In genomic region chr11:2209370-2209801, GRCh38 we compare ENCODE assay signal across 19 cellular contexts. TPM values are rescaled to one million over a fixed set of nuclear protein-coding genes. Genes with fewer than 3 reads are reported as not detected.
DNase-seq lines count a peak whose midpoint lies in the region; ATAC-seq, FAIRE-seq and TF ChIP-seq lines count a peak whose summit lies in the region.
"Had no signal": no experiment of that assay in that cellular context is flagged by ENCODE, and none has a peak within 500 bp of the region (broad histone marks: within the 10 kb centered on the region; RNA-seq: fewer than 3 reads in every experiment).

No MANE protein-coding gene starts in this region.

- H3K4me3 Mint-ChIP-seq in osteocyte (ENCODE audit: unreplicated experiment) = no peak overlapping the region
- H3K4me3 Mint-ChIP-seq: GM23338, T-cell had no signal

- no peak overlapping the region for H3K4me2 ChIP-seq in H1 (ENCODE audit: insufficient read depth in 1 of 2, low read depth in 2 of 2, low read length in 2 of 2)
- H3K4me2 ChIP-seq: GM23338, KMS-11 had no signal

- no peak overlapping the region for H2BK15ac ChIP-seq in H1 (ENCODE audit: low read length)

- POLR2A ChIA-PET in H1 (lab: Charles Lee; ENCODE audit: partially characterized antibody) = interaction anchor here (1.8 kb wide), 1 partner anchor 9 kb away, joined by 4 read pairs; no protein-coding TSS in a partner anchor

- H2BK12ac ChIP-seq in H1 (ENCODE audit: low read depth, low read length) = 0 out of 2 replicates have a peak overlapping the region, but pooled peaks have one; percentile 39

- no peak overlapping the region for H2BK20ac ChIP-seq in H1 (ENCODE audit: low read length)

- H3K4me1 Mint-ChIP-seq in osteocyte (ENCODE audit: unreplicated experiment) = peaks cover 14% of the 10 kb centered on the region

- no peak overlapping the region for H3K4ac ChIP-seq in H1 (replicated peaks; ENCODE audit: insufficient read length, low read depth, low read length)

- no peak overlapping the region for H3K4me3 ChIP-seq in H1 (ENCODE audit: extremely low read depth in 1 of 4, insufficient read depth in 2 of 4, low read depth in 3 of 4, low read length in 4 of 4)
- H3K4me3 ChIP-seq: cardiac muscle cell, GM23338, psoas muscle had no signal

- H3K27me3 ChIP-seq in H1 (replicated peaks in 1 of 4; ENCODE audit: control insufficient read depth in 3 of 4, extremely low read depth in 1 of 4, insufficient read depth in 3 of 4, low read length in 3 of 4) = peaks cover 0 to 12% (median 4%) of the 10 kb centered on the region in 4 experiments; a peak in 4 of 7 replicates
- H3K27me3 ChIP-seq: cardiac muscle cell had no signal

- no peak overlapping the region for H3K9ac ChIP-seq in H1 (replicated peaks in 1 of 4; ENCODE audit: extremely low read depth in 1 of 4, low read depth in 3 of 4, low read length in 3 of 4)
- H3K9ac ChIP-seq: KMS-11 had no signal

- no peak overlapping the region for H2BK5ac ChIP-seq in H1 (ENCODE audit: low read depth, low read length)

- H4K20me1 ChIP-seq in H1 (replicated peaks in 1 of 2; ENCODE audit: control insufficient read depth in 1 of 2, insufficient read depth in 2 of 2, low read length in 2 of 2) = no peaks in the 10 kb centered on the region

- TF ChIP-seq POLR2A in H1 (IDR thresholded peaks at IDR 0.05; ENCODE audit: control extremely low read depth in 1 of 2, low read depth in 2 of 2, low read length in 2 of 2) = no peak

- H3K79me2 ChIP-seq in H1 (ENCODE audit: control insufficient read depth in 1 of 2, insufficient read depth in 2 of 2, low read length in 2 of 2) = no peaks in the 10 kb centered on the region

- H3K36me3 ChIP-seq in H1 (ENCODE audit: control insufficient read depth in 2 of 4, insufficient read depth in 4 of 4, low read length in 3 of 4) = no peaks in the 10 kb centered on the region
- H3K36me3 ChIP-seq: cardiac muscle cell had no signal

- TF ChIP-seq EP300 in H1 (IDR thresholded peaks at IDR 0.05; ENCODE audit: borderline replicate concordance in 1 of 2, low read depth in 2 of 2, low read length in 2 of 2) = no peak

- H2AFZ ChIP-seq in H1 (ENCODE audit: low read length) = no peak overlapping the region
- H2AFZ ChIP-seq: GM23338 had no signal

- H3K4me1 ChIP-seq in H1 (replicated peaks in 1 of 4; ENCODE audit: control insufficient read depth in 3 of 4, insufficient read depth in 4 of 4, low read length in 3 of 4) = peaks cover 5 to 12% (median 11%) of the 10 kb centered on the region in 4 experiments
- H3K4me1 ChIP-seq: psoas muscle had no signal

- H3K56ac ChIP-seq in H1 (replicated peaks; ENCODE audit: insufficient read length, low read depth, low read length) = no peak overlapping the region

- TF ChIP-seq CTCF in H1 (IDR thresholded peaks at IDR 0.05; ENCODE audit: control extremely low read depth in 1 of 3, insufficient read depth in 1 of 3, low read depth in 1 of 3, low read length in 3 of 3) (no peak), osteocyte (IDR thresholded peaks at IDR 0.05) (no peak)

- no peaks in the 10 kb centered on the region; the same call in 1 of the 2 replicates for H3K23me2 ChIP-seq in H1 (ENCODE audit: low read depth, low read length)

- TF ChIP-seq RAD21 in H1 (IDR thresholded peaks at IDR 0.05 in 1 of 2, conservative IDR thresholded peaks at IDR 0.05 in 1 of 2; ENCODE audit: low read depth in 2 of 2, low read length in 2 of 2) = no peak

- ATAC-seq in GM21526 (IDR thresholded peaks at IDR 0.05; ENCODE audit: low FRiP score, unreplicated experiment) = no peak
- ATAC-seq: psoas muscle, T-cell had no signal

- no peak overlapping the region for H3K27ac ChIP-seq in H1 (ENCODE audit: low read depth, low read length)
- H3K27ac ChIP-seq: cardiac muscle cell, KMS-11, psoas muscle had no signal

- no peak overlapping the region for H4K8ac ChIP-seq in H1 (ENCODE audit: extremely low read depth, insufficient read depth, low read length)

- H3K18ac ChIP-seq in H1 (ENCODE audit: extremely low read depth, low read length) = no peak overlapping the region

- no peak overlapping the region for H3K23ac ChIP-seq in H1 (ENCODE audit: insufficient read length)

- no peak overlapping the region for H2BK120ac ChIP-seq in H1 (replicated peaks; ENCODE audit: low read depth, low read length)

- no peaks in the 10 kb centered on the region for H3K36me3 Mint-ChIP-seq in osteocyte (ENCODE audit: unreplicated experiment)

- 93% methylated on average over 11 of the region's 11 CpGs; no CpG with 5 or more reads in 1 of the 2 experiments for WGBS in H1 (ENCODE audit: extremely low coverage in 1 of 2, insufficient coverage in 1 of 2, insufficient read length in 1 of 2, insufficient replicate concordance in 2 of 2, low coverage in 1 of 2, low lambda C conversion rate in 2 of 2, missing lambda C conversion rate in 1 of 2), 2 experiments

- H3K9me3 Mint-ChIP-seq in osteocyte (ENCODE audit: unreplicated experiment) = no peaks in the 10 kb centered on the region
- H3K9me3 Mint-ChIP-seq: T-cell had no signal

- H3K27ac Mint-ChIP-seq in osteocyte (ENCODE audit: unreplicated experiment) = no peak overlapping the region
- H3K27ac Mint-ChIP-seq: GM23338, T-cell had no signal

- no peak overlapping the region for H4K5ac ChIP-seq in H1 (ENCODE audit: insufficient read length, low read depth, low read length)

- H2AK5ac ChIP-seq in H1 (ENCODE audit: low read depth, low read length) = no peak overlapping the region

- peak; percentile 3 for DNase-seq in stimulated activated CD4-positive, alpha-beta T cell treated with anti-CD3 and anti-CD28 coated beads, Interleukin-4, amount 100 ng/mL, for 24 hours
- DNase-seq in stimulated activated CD4-positive, alpha-beta T cell treated with anti-CD3 and anti-CD28 coated beads, Interleukin-2, amount 100 ng/mL, for 48 hours = no peak
- DNase-seq in H1 (ENCODE audit: low read depth in 1 of 2, low spot score in 2 of 2) = peak in 1 of 2 experiments; percentile 41
- peak; percentile 83 for DNase-seq in osteocyte (ENCODE audit: extremely low spot score, unreplicated experiment)
- DNase-seq in epidermal melanocyte (ENCODE audit: insufficient read length, low spot score) = no peak
- no peak for DNase-seq in HTR-8/SVneo (ENCODE audit: insufficient read length, low spot score)
- DNase-seq: DMS 273 treated with DMSO at 0.1 percent for 48 hours; effector CD4-positive, alpha-beta T cell; NCI-H1048; NCI-H82; stimulated activated CD4-positive, alpha-beta T cell treated with anti-CD3 and anti-CD28 coated beads, Interleukin-15, amount 100 ng/mL, for 24 hours had no signal

- no peaks in the 10 kb centered on the region for H3K9me3 ChIP-seq in H1 (ENCODE audit: insufficient read depth in 2 of 2, low read depth in 1 of 2, low read length in 1 of 2)
- H3K9me3 ChIP-seq: psoas muscle had no signal

- no peak overlapping the region for H3K14ac ChIP-seq in H1 (ENCODE audit: insufficient read length)

- H3K27me3 Mint-ChIP-seq in osteocyte (ENCODE audit: unreplicated experiment) = peaks cover 25% of the 10 kb centered on the region

- CTCF ChIA-PET in H1 (lab: Charles Lee; ENCODE audit: partially characterized antibody) = interaction anchor here (1.0 to 4.0 kb wide), 14 partner anchors 11 to 210 kb away, joined by 3 to 30 read pairs (median 4); partner anchors contain the start of genes C11orf21 and TSPAN32

- no peaks in the 10 kb centered on the region; the same call in 1 of the 2 replicates for H3K79me1 ChIP-seq in H1 (ENCODE audit: low read depth, low read length)

- peak overlapping the region; percentile 19 for H4K91ac ChIP-seq in H1 (replicated peaks; ENCODE audit: insufficient read length, low read length)

- no peak for FAIRE-seq in H1 (lab: Jason Lieb, UNC)
- FAIRE-seq in HTR-8/SVneo (lab: Jason Lieb, UNC) = no peak

TF ChIP-seq in H1, 55 proteins besides CTCF, POLR2A, EP300 and RAD21 (continues in another document):
- TF ChIP-seq ZNF274 (IDR thresholded peaks at IDR 0.05; ENCODE audit: borderline replicate concordance, extremely low read depth, low read length) (no peak), POLR2AphosphoS5 (IDR thresholded peaks at IDR 0.05; ENCODE audit: low read depth, low read length) (no peak), CTBP2 (IDR thresholded peaks at IDR 0.05; ENCODE audit: borderline replicate concordance, insufficient read depth, insufficient read length, low read length) (no peak), EGR1 (IDR thresholded peaks at IDR 0.05; ENCODE audit: borderline replicate concordance, low read depth, low read length) (no peak)

RNA-seq across cellular contexts. Expression of gene TH, which starts 37.8 kb away (rescaled TPM):
- total RNA-seq in H1 (2021; fragmentation: NEBNext Ultra II Directional; extraction: Animal tissue kit (Norgen Biotek cat#: 25700)) = not detected in 2 replicates
- 0.09 and 0.16 TPM in 2 replicates for polyA plus RNA-seq in H1 (2011; rRNA removed)
- polyA plus RNA-seq in H1 (2011; cell fraction: cytosol; rRNA removed) = 0.09 TPM
- polyA plus RNA-seq in H1 (2011; cell fraction: nucleus; rRNA removed) = 0.11 TPM
- 0.11 TPM in 1 of 4 replicates, not detected in the others for polyA plus RNA-seq in H1 (2012, experiment 1 of 2)
- not detected for polyA plus RNA-seq in H1 (2012, experiment 2 of 2)
- polyA plus RNA-seq in H1 (2013, experiment 1 of 2) = not detected
- polyA plus RNA-seq in H1 (2013, experiment 2 of 2) = not detected
- polyA minus RNA-seq in H1 (2011; rRNA and poly(A)+ RNA removed) = not detected in 2 replicates
- polyA minus RNA-seq in H1 (2011; cell fraction: cytosol; rRNA and poly(A)+ RNA removed) = not detected
- polyA minus RNA-seq in H1 (2011; cell fraction: nucleus; rRNA and poly(A)+ RNA removed) = not detected
- 0.75 and 0.89 TPM in 2 replicates for total RNA-seq in osteocyte
- total RNA-seq: cardiac muscle cell, GM23338, T-cell had no signal
- polyA plus RNA-seq: BJ, cardiac muscle cell had no signal

RNA-seq across cellular contexts. Expression of gene INS, which starts 48.4 kb away (rescaled TPM):
- not detected in 2 replicates for total RNA-seq in H1 (2021; fragmentation: NEBNext Ultra II Directional; extraction: Animal tissue kit (Norgen Biotek cat#: 25700))
- polyA plus RNA-seq in H1 (2011; rRNA removed) = not detected in 2 replicates
- not detected for polyA plus RNA-seq in H1 (2011; cell fraction: cytosol; rRNA removed)
- polyA plus RNA-seq in H1 (2011; cell fraction: nucleus; rRNA removed) = not detected
- polyA plus RNA-seq in H1 (2012, experiment 1 of 2) = not detected in 4 replicates
- not detected for polyA plus RNA-seq in H1 (2012, experiment 2 of 2)
- polyA plus RNA-seq in H1 (2013, experiment 1 of 2) = not detected
- polyA plus RNA-seq in H1 (2013, experiment 2 of 2) = not detected
- polyA minus RNA-seq in H1 (2011; rRNA and poly(A)+ RNA removed) = not detected in 2 replicates
- not detected for polyA minus RNA-seq in H1 (2011; cell fraction: cytosol; rRNA and poly(A)+ RNA removed)
- polyA minus RNA-seq in H1 (2011; cell fraction: nucleus; rRNA and poly(A)+ RNA removed) = not detected
- total RNA-seq in osteocyte = not detected in 2 replicates
- total RNA-seq: cardiac muscle cell, GM23338, psoas muscle, RPMI7951 had no signal
- polyA plus RNA-seq: BJ, cardiac muscle cell, GM23338 had no signal

Comparison
In these comparisons a context has a peak if more than half of its experiments do, and no peak if none do; other contexts are left out.
1. DNase-seq: peak in stimulated activated CD4-positive, alpha-beta T cell treated with anti-CD3 and anti-CD28 coated beads, Interleukin-4, amount 100 ng/mL, for 24 hours (single experiment) and osteocyte (single experiment); none in stimulated activated CD4-positive, alpha-beta T cell treated with anti-CD3 and anti-CD28 coated beads, Interleukin-2, amount 100 ng/mL, for 48 hours (0 of 2), epidermal melanocyte (single experiment) and HTR-8/SVneo (single experiment).